Comparison of ENCODE assay signal across 10 cellular contexts in the genomic region with DNA sequence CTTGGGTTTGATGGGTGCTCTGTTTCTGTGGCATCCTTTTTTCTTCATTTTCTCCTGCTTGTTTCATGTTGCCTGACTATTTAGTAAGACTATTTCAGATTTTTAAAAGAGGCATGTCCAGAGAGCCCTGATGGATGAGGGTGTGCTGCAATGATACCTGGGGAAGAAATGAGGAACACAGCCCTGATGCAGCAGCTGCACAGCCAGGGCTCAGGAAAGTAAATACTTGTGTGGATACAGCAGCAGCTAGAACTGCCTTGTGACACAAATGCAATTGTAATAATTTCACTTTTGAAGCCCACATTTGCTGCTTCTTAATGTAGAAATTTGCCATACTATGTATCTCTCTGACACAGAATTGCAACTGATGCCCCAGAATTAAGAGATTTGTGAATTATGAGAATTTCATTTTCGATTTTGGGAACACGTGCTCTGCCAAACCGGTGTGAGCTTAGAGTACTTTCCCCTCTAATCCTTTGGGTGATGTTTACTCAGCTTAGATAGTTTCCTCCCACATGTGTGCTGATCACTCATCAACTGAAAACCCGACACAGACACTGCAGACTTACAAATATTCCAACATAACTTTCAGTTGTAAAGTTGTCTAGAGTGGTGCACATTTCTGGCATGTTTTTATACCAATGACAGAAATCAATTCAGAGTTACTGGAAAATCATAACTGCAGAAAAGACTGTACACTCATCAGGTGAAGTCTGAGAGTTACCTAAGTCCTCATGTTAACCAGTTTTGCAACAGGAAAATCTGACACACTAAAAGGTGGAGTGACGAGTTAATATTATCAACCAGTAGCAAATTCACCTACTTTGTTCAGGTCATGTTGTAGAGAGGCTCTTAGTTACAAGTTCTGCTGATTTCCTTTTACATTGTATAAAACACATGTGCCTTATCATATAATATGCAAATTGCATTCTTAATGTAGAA.
DNase-seq lines count a peak whose midpoint lies in the region; ATAC-seq and TF ChIP-seq lines count a peak whose summit lies in the region.
"Had no signal": no experiment of that assay in that cellular context is flagged by ENCODE, and none has a peak within 500 bp of the region (broad histone marks: within the 10 kb centered on the region; RNA-seq: fewer than 3 reads in every experiment).

No MANE protein-coding gene starts in this region.

- H4K20me1 ChIP-seq in hepatocyte (ENCODE audit: insufficient read depth, poor library complexity, severe bottlenecking) (no peaks in the 10 kb centered on the region), PC-9 (ENCODE audit: insufficient read depth) (no peaks in the 10 kb centered on the region)

- peaks cover 2% of the 10 kb centered on the region for H3K9me3 Mint-ChIP-seq in CD8-positive, alpha-beta T cell

- peak; percentile 95 for ATAC-seq in GM18873 (IDR thresholded peaks at IDR 0.05; ENCODE audit: low FRiP score, unreplicated experiment)
- ATAC-seq in HG02852 (IDR thresholded peaks at IDR 0.05; ENCODE audit: unreplicated experiment): peak; percentile 89
- ATAC-seq in CD8-positive, alpha-beta T cell: no peak

- no peaks in the 10 kb centered on the region for H3K4me1 Mint-ChIP-seq in CD8-positive, alpha-beta T cell (ENCODE audit: low read depth)

- H3K27ac ChIP-seq in hepatocyte (no peak overlapping the region), PC-9 (no peak overlapping the region)
- no peak overlapping the region for H3K27ac ChIP-seq in CD8-positive, alpha-beta T cell (ENCODE audit: low read depth, low read length)

- WGBS in hepatocyte (ENCODE audit: low lambda C conversion rate, missing lambda C conversion rate): 52% methylated on average over 5 of the region's 5 CpGs

- CTCF ChIA-PET in PC-9 (lab: Charles Lee): no interaction called here
- CTCF ChIA-PET in CD8-positive, alpha-beta T cell (lab: Charles Lee): no interaction called here

- intact Hi-C loops in PC-9 (cut with micrococcal nuclease; ENCODE audit: unreplicated experiment): no loop called here
- intact Hi-C loops in CD8-positive, alpha-beta T cell (cut with DNase I, micrococcal nuclease): no loop called here

- H3K36me3 ChIP-seq in hepatocyte (replicated peaks; ENCODE audit: insufficient read depth, low read depth) (no peaks in the 10 kb centered on the region), PC-9 (ENCODE audit: low read depth) (no peaks in the 10 kb centered on the region)
- H3K36me3 ChIP-seq in CD8-positive, alpha-beta T cell (ENCODE audit: insufficient read depth, low read length): no peaks in the 10 kb centered on the region

- H2AFZ ChIP-seq in hepatocyte (no peak overlapping the region), PC-9 (no peak overlapping the region)

- H3K9me3 ChIP-seq in hepatocyte (ENCODE audit: low read depth): no peaks in the 10 kb centered on the region
- H3K9me3 ChIP-seq in PC-9 (ENCODE audit: insufficient read depth, low read depth): no peaks in the 10 kb centered on the region
- no peaks in the 10 kb centered on the region for H3K9me3 ChIP-seq in CD8-positive, alpha-beta T cell (ENCODE audit: low read length)

- no peak for TF ChIP-seq CTCF in hepatocyte (IDR thresholded peaks at IDR 0.05; ENCODE audit: poor library complexity)
- TF ChIP-seq CTCF in PC-9 (conservative IDR thresholded peaks at IDR 0.05): no peak
- no peak for TF ChIP-seq CTCF in CD8-positive, alpha-beta T cell (IDR thresholded peaks at IDR 0.05)

- H3K9me2 ChIP-seq in hepatocyte (replicated peaks; ENCODE audit: insufficient read depth) (no peaks in the 10 kb centered on the region), PC-9 (ENCODE audit: insufficient read depth) (no peaks in the 10 kb centered on the region; the same call in 1 of the 2 replicates)

- H3F3A ChIP-seq in PC-9 (ENCODE audit: insufficient read depth, low read depth): no peaks in the 10 kb centered on the region

- no TSS peak for BruUV-seq in PC-9 (replicated peaks; lab: Mats Ljungman, UMichigan)

- H3K4me3 Mint-ChIP-seq in CD8-positive, alpha-beta T cell: no peak overlapping the region

- POLR2A ChIA-PET in PC-9 (lab: Charles Lee; ENCODE audit: unreplicated experiment): no interaction called here
- POLR2A ChIA-PET in CD8-positive, alpha-beta T cell (lab: Charles Lee): no interaction called here

- H3K27me3 ChIP-seq in hepatocyte: no peaks in the 10 kb centered on the region
- H3K27me3 ChIP-seq in PC-9 (ENCODE audit: insufficient read depth, low read depth): no peaks in the 10 kb centered on the region
- no peaks in the 10 kb centered on the region for H3K27me3 ChIP-seq in CD8-positive, alpha-beta T cell (ENCODE audit: insufficient read depth, low read length)

- H3K4me2 ChIP-seq in hepatocyte (peak overlapping the region; percentile 63), PC-9 (no peak overlapping the region)

- no peaks in the 10 kb centered on the region for H3K36me3 Mint-ChIP-seq in CD8-positive, alpha-beta T cell

- DNase-seq in NCI-H2081 treated with DMSO at 0.1 percent for 48 hours (lab: John Stamatoyannopoulos, UW) (peak; percentile 89), hepatocyte (ENCODE audit: low spot score) (no peak), PC-9 (no peak), AML-193 (lab: John Stamatoyannopoulos, UW) (no peak)
- DNase-seq in CD8-positive, alpha-beta T cell: no peak
- no peak for DNase-seq in stimulated activated CD4-positive, alpha-beta T cell treated with anti-CD3 and anti-CD28 coated beads, Interleukin-1b, Interleukin-23, amount 100 ng/mL, for 48 hours
- DNase-seq: NCI-H446 treated with DMSO at 0.1 percent for 48 hours had no signal

- H3K79me2 ChIP-seq in hepatocyte (no peaks in the 10 kb centered on the region), PC-9 (ENCODE audit: low read depth) (no peaks in the 10 kb centered on the region)

- H3K4me3 ChIP-seq in hepatocyte (no peak overlapping the region), PC-9 (no peak overlapping the region)
- H3K4me3 ChIP-seq in CD8-positive, alpha-beta T cell (ENCODE audit: low read depth, low read length): no peak overlapping the region
- H3K4me3 ChIP-seq: lung had no signal

- H3K27me3 Mint-ChIP-seq in CD8-positive, alpha-beta T cell (ENCODE audit: low read depth): no peaks in the 10 kb centered on the region

- H3K27ac Mint-ChIP-seq in CD8-positive, alpha-beta T cell: no peak overlapping the region

- H3K4me1 ChIP-seq in hepatocyte (ENCODE audit: insufficient read depth): no peaks in the 10 kb centered on the region
- H3K4me1 ChIP-seq in PC-9 (replicated peaks; ENCODE audit: insufficient read depth): no peaks in the 10 kb centered on the region
- no peaks in the 10 kb centered on the region for H3K4me1 ChIP-seq in CD8-positive, alpha-beta T cell (ENCODE audit: insufficient read depth, low read length)
